In the genomic region with DNA sequence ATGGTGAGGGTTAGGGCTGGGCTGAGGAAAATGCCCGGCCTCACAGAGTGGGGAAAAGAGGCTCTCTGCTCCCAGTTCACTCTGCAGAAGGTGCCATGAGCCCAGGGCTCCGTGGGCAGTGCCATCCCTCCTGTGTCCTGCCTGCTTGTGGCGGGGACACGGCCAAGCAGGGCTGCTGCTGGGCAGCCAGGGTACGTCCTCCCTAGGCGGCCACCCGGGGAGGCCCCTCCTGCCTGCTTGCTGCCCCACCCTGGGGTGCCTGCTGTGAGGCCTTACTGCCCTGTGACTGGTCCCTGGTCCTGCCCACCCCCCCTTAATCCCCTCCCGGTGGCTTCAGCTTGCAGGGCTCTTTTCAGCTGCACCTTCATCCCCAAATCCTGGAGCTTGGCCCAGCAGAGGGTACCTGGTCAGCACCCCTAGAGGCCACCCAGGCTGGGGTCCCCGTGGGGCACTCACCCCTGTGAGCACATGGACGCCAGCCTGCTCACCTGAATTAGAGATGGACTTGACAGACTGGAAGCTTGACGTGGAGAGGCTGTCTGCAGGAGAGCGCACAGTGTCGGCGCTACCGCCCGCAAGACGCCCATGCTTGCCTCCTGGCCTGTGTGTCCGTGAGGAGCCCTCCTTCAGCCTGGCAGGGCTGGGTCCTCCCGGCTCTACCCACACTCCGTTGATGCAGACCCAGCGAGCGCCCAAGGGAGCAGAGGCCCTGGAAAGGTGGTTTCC, we compare ENCODE assay signal across 16 cellular contexts. TPM values are rescaled to one million over a fixed set of nuclear protein-coding genes. Genes with fewer than 3 reads are reported as not detected.
"Had no signal": no experiment of that assay in that cellular context is flagged by ENCODE, and none has a peak within 500 bp of the region (broad histone marks: within the 10 kb centered on the region; RNA-seq: fewer than 3 reads in every experiment).

No MANE protein-coding gene starts in this region.

RNA-seq across cellular contexts. Expression of a gene that starts 12.8 kb away (rescaled TPM):
- total RNA-seq: activated CD8-positive, alpha-beta T cell treated with anti-CD3 and anti-CD28 coated beads, Interleukin-2, amount 10 ng/mL, durations not matched to agents 7 days and 5 days; activated T-cell treated with anti-CD3 and anti-CD28 coated beads, Interleukin-2, amount 50 U/mL, for 72 hours; endothelial cell of umbilical vein; esophagus squamous epithelium; fibroblast of lung; fibroblast of villous mesenchyme; gastroesophageal sphincter; T-cell; T-helper 2 cell treated with Interferon-gamma antibody and Interleukin-4, amounts not matched to agents 100 ng/mL and 5 ng/mL, for 36 hours had no signal
- polyA plus RNA-seq: adipose tissue, esophagus, fibroblast of lung, SK-N-SH had no signal

RNA-seq across cellular contexts. Expression of a gene that starts 56.4 kb away (rescaled TPM):
- total RNA-seq: activated CD8-positive, alpha-beta T cell treated with anti-CD3 and anti-CD28 coated beads, Interleukin-2, amount 10 ng/mL, durations not matched to agents 7 days and 5 days; activated T-cell treated with anti-CD3 and anti-CD28 coated beads, Interleukin-2, amount 50 U/mL, for 72 hours; astrocyte; dermis blood vessel endothelial cell; endothelial cell of umbilical vein; esophagus squamous epithelium; fibroblast of lung; fibroblast of villous mesenchyme; gastroesophageal sphincter; glomerular endothelial cell; T-cell; T-helper 2 cell treated with Interferon-gamma antibody and Interleukin-4, amounts not matched to agents 100 ng/mL and 5 ng/mL, for 36 hours; WTC11 had no signal
- polyA plus RNA-seq: endothelial cell of umbilical vein, fibroblast of lung, SK-N-SH had no signal
